In the genomic region with DNA sequence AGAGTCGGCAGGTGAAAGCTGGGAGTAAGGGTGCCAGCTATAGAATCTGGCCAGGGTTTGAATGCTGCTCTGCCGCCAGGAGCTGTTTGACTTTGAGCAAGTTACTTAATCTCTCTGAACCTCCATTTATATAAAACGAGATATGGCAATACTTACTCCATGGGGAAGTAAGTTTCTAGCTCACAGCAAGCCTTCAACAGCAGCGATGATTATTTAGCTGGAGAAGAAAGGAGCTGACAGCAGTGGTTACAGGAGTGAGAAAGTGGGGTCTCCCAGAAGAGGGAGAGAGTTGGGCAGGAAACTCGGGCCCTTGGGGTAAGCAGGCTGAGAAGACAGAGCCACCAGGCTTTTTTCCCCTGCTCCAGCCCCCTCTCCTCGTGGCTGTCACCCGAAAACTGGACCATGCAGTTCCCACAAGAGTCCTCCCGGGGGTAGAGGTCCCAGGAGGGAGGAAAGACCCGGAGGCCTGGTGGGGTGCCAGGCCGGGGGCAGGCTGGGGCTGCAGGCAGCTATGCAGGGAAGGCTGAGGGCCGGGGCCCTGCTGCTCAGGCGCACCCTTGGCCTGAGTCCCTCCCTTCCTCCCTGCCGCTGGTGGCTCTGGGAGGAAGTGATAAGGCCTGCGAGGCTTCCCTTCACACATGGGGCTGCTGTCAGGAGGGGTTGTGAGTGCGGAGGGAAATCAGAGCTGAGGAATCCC, we compare ENCODE assay signal across 1 cellular context.
TF ChIP-seq lines count a peak whose summit lies in the region.

No MANE protein-coding gene starts in this region.

TF ChIP-seq in K562, 482 proteins besides CTCF, POLR2A, EP300 and RAD21 (continued from another document and continues in another):
- TF ChIP-seq, protein P1, sequence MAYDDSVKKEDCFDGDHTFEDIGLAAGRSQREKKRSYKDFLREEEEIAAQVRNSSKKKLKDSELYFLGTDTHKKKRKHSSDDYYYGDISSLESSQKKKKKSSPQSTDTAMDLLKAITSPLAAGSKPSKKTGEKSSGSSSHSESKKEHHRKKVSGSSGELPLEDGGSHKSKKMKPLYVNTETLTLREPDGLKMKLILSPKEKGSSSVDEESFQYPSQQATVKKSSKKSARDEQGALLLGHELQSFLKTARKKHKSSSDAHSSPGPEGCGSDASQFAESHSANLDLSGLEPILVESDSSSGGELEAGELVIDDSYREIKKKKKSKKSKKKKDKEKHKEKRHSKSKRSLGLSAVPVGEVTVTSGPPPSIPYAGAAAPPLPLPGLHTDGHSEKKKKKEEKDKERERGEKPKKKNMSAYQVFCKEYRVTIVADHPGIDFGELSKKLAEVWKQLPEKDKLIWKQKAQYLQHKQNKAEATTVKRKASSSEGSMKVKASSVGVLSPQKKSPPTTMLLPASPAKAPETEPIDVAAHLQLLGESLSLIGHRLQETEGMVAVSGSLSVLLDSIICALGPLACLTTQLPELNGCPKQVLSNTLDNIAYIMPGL (CRISPR knock-in tag; IDR thresholded peaks at IDR 0.05) = no peak
- TF ChIP-seq ZKSCAN1 (IDR thresholded peaks at IDR 0.05; ENCODE audit: low read depth, low read length) (0 out of 2 replicates have a peak, but pooled peaks have one; percentile 74), SP1 (CRISPR knock-in tag; IDR thresholded peaks at IDR 0.05) (no peak; the same call in 1 of the 2 replicates), NCOR1 (IDR thresholded peaks at IDR 0.05) (peak; percentile 92), SMARCC2 (IDR thresholded peaks at IDR 0.05; ENCODE audit: low read depth) (no peak; the same call in 1 of the 2 replicates), RFX7 (CRISPR knock-in tag; IDR thresholded peaks at IDR 0.05) (no peak), SLC30A9 (CRISPR knock-in tag; IDR thresholded peaks at IDR 0.05) (no peak), ZNF316 (IDR thresholded peaks at IDR 0.05) (no peak), PHF21A (IDR thresholded peaks at IDR 0.05; ENCODE audit: borderline replicate concordance, low read depth) (peak; percentile 100), ATF7 (IDR thresholded peaks at IDR 0.05) (peak; percentile 17; the same call in 1 of the 2 replicates), EGR1 (conservative IDR thresholded peaks at IDR 0.05) (no peak), ASH1L (IDR thresholded peaks at IDR 0.05; ENCODE audit: borderline replicate concordance, low read depth, partially characterized antibody) (no peak), TCF7L2 (IDR thresholded peaks at IDR 0.05; ENCODE audit: low read depth, low read length) (no peak), LEF1 (IDR thresholded peaks at IDR 0.05) (peak; percentile 70), ELF1 (tag; IDR thresholded peaks at IDR 0.05) (peak; percentile 79)
- TF ChIP-seq, protein P2, sequence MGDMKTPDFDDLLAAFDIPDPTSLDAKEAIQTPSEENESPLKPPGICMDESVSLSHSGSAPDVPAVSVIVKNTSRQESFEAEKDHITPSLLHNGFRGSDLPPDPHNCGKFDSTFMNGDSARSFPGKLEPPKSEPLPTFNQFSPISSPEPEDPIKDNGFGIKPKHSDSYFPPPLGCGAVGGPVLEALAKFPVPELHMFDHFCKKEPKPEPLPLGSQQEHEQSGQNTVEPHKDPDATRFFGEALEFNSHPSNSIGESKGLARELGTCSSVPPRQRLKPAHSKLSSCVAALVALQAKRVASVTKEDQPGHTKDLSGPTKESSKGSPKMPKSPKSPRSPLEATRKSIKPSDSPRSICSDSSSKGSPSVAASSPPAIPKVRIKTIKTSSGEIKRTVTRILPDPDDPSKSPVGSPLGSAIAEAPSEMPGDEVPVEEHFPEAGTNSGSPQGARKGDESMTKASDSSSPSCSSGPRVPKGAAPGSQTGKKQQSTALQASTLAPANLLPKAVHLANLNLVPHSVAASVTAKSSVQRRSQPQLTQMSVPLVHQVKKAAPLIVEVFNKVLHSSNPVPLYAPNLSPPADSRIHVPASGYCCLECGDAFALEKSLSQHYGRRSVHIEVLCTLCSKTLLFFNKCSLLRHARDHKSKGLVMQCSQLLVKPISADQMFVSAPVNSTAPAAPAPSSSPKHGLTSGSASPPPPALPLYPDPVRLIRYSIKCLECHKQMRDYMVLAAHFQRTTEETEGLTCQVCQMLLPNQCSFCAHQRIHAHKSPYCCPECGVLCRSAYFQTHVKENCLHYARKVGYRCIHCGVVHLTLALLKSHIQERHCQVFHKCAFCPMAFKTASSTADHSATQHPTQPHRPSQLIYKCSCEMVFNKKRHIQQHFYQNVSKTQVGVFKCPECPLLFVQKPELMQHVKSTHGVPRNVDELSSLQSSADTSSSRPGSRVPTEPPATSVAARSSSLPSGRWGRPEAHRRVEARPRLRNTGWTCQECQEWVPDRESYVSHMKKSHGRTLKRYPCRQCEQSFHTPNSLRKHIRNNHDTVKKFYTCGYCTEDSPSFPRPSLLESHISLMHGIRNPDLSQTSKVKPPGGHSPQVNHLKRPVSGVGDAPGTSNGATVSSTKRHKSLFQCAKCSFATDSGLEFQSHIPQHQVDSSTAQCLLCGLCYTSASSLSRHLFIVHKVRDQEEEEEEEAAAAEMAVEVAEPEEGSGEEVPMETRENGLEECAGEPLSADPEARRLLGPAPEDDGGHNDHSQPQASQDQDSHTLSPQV (IDR thresholded peaks at IDR 0.05) = peak; percentile 97
- TF ChIP-seq, protein P3, sequence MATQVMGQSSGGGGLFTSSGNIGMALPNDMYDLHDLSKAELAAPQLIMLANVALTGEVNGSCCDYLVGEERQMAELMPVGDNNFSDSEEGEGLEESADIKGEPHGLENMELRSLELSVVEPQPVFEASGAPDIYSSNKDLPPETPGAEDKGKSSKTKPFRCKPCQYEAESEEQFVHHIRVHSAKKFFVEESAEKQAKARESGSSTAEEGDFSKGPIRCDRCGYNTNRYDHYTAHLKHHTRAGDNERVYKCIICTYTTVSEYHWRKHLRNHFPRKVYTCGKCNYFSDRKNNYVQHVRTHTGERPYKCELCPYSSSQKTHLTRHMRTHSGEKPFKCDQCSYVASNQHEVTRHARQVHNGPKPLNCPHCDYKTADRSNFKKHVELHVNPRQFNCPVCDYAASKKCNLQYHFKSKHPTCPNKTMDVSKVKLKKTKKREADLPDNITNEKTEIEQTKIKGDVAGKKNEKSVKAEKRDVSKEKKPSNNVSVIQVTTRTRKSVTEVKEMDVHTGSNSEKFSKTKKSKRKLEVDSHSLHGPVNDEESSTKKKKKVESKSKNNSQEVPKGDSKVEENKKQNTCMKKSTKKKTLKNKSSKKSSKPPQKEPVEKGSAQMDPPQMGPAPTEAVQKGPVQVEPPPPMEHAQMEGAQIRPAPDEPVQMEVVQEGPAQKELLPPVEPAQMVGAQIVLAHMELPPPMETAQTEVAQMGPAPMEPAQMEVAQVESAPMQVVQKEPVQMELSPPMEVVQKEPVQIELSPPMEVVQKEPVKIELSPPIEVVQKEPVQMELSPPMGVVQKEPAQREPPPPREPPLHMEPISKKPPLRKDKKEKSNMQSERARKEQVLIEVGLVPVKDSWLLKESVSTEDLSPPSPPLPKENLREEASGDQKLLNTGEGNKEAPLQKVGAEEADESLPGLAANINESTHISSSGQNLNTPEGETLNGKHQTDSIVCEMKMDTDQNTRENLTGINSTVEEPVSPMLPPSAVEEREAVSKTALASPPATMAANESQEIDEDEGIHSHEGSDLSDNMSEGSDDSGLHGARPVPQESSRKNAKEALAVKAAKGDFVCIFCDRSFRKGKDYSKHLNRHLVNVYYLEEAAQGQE (CRISPR knock-in tag; IDR thresholded peaks at IDR 0.05; ENCODE audit: low read depth) = no peak
- TF ChIP-seq, protein P4, sequence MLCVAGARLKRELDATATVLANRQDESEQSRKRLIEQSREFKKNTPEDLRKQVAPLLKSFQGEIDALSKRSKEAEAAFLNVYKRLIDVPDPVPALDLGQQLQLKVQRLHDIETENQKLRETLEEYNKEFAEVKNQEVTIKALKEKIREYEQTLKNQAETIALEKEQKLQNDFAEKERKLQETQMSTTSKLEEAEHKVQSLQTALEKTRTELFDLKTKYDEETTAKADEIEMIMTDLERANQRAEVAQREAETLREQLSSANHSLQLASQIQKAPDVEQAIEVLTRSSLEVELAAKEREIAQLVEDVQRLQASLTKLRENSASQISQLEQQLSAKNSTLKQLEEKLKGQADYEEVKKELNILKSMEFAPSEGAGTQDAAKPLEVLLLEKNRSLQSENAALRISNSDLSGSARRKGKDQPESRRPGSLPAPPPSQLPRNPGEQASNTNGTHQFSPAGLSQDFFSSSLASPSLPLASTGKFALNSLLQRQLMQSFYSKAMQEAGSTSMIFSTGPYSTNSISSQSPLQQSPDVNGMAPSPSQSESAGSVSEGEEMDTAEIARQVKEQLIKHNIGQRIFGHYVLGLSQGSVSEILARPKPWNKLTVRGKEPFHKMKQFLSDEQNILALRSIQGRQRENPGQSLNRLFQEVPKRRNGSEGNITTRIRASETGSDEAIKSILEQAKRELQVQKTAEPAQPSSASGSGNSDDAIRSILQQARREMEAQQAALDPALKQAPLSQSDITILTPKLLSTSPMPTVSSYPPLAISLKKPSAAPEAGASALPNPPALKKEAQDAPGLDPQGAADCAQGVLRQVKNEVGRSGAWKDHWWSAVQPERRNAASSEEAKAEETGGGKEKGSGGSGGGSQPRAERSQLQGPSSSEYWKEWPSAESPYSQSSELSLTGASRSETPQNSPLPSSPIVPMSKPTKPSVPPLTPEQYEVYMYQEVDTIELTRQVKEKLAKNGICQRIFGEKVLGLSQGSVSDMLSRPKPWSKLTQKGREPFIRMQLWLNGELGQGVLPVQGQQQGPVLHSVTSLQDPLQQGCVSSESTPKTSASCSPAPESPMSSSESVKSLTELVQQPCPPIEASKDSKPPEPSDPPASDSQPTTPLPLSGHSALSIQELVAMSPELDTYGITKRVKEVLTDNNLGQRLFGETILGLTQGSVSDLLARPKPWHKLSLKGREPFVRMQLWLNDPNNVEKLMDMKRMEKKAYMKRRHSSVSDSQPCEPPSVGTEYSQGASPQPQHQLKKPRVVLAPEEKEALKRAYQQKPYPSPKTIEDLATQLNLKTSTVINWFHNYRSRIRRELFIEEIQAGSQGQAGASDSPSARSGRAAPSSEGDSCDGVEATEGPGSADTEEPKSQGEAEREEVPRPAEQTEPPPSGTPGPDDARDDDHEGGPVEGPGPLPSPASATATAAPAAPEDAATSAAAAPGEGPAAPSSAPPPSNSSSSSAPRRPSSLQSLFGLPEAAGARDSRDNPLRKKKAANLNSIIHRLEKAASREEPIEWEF (CRISPR knock-in tag; IDR thresholded peaks at IDR 0.05) = peak; percentile 80
- TF ChIP-seq, protein P5, sequence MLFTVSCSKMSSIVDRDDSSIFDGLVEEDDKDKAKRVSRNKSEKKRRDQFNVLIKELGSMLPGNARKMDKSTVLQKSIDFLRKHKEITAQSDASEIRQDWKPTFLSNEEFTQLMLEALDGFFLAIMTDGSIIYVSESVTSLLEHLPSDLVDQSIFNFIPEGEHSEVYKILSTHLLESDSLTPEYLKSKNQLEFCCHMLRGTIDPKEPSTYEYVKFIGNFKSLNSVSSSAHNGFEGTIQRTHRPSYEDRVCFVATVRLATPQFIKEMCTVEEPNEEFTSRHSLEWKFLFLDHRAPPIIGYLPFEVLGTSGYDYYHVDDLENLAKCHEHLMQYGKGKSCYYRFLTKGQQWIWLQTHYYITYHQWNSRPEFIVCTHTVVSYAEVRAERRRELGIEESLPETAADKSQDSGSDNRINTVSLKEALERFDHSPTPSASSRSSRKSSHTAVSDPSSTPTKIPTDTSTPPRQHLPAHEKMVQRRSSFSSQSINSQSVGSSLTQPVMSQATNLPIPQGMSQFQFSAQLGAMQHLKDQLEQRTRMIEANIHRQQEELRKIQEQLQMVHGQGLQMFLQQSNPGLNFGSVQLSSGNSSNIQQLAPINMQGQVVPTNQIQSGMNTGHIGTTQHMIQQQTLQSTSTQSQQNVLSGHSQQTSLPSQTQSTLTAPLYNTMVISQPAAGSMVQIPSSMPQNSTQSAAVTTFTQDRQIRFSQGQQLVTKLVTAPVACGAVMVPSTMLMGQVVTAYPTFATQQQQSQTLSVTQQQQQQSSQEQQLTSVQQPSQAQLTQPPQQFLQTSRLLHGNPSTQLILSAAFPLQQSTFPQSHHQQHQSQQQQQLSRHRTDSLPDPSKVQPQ (CRISPR knock-in tag; IDR thresholded peaks at IDR 0.05; ENCODE audit: borderline replicate concordance) = 0 out of 2 replicates have a peak, but pooled peaks have one; percentile 13
- TF ChIP-seq, protein P6, sequence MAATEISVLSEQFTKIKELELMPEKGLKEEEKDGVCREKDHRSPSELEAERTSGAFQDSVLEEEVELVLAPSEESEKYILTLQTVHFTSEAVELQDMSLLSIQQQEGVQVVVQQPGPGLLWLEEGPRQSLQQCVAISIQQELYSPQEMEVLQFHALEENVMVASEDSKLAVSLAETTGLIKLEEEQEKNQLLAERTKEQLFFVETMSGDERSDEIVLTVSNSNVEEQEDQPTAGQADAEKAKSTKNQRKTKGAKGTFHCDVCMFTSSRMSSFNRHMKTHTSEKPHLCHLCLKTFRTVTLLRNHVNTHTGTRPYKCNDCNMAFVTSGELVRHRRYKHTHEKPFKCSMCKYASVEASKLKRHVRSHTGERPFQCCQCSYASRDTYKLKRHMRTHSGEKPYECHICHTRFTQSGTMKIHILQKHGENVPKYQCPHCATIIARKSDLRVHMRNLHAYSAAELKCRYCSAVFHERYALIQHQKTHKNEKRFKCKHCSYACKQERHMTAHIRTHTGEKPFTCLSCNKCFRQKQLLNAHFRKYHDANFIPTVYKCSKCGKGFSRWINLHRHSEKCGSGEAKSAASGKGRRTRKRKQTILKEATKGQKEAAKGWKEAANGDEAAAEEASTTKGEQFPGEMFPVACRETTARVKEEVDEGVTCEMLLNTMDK (IDR thresholded peaks at IDR 0.05; ENCODE audit: borderline replicate concordance, insufficient read depth, low read depth, low read length, poor library complexity, severe bottlenecking) = no peak
- TF ChIP-seq, protein P7, sequence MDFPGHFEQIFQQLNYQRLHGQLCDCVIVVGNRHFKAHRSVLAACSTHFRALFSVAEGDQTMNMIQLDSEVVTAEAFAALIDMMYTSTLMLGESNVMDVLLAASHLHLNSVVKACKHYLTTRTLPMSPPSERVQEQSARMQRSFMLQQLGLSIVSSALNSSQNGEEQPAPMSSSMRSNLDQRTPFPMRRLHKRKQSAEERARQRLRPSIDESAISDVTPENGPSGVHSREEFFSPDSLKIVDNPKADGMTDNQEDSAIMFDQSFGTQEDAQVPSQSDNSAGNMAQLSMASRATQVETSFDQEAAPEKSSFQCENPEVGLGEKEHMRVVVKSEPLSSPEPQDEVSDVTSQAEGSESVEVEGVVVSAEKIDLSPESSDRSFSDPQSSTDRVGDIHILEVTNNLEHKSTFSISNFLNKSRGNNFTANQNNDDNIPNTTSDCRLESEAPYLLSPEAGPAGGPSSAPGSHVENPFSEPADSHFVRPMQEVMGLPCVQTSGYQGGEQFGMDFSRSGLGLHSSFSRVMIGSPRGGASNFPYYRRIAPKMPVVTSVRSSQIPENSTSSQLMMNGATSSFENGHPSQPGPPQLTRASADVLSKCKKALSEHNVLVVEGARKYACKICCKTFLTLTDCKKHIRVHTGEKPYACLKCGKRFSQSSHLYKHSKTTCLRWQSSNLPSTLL (IDR thresholded peaks at IDR 0.05) = peak; percentile 35; the same call in 1 of the 2 replicates
- TF ChIP-seq, protein P8, sequence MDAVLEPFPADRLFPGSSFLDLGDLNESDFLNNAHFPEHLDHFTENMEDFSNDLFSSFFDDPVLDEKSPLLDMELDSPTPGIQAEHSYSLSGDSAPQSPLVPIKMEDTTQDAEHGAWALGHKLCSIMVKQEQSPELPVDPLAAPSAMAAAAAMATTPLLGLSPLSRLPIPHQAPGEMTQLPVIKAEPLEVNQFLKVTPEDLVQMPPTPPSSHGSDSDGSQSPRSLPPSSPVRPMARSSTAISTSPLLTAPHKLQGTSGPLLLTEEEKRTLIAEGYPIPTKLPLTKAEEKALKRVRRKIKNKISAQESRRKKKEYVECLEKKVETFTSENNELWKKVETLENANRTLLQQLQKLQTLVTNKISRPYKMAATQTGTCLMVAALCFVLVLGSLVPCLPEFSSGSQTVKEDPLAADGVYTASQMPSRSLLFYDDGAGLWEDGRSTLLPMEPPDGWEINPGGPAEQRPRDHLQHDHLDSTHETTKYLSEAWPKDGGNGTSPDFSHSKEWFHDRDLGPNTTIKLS (IDR thresholded peaks at IDR 0.05; ENCODE audit: borderline replicate concordance, low read depth) = peak; percentile 57; the same call in 1 of the 2 replicates
- TF ChIP-seq, protein P9, sequence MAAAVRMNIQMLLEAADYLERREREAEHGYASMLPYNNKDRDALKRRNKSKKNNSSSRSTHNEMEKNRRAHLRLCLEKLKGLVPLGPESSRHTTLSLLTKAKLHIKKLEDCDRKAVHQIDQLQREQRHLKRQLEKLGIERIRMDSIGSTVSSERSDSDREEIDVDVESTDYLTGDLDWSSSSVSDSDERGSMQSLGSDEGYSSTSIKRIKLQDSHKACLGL (CRISPR knock-in tag; IDR thresholded peaks at IDR 0.05; ENCODE audit: borderline replicate concordance, poor library complexity, severe bottlenecking) = peak; percentile 1
